Comparison of ENCODE assay signal across 20 cellular contexts in genomic region chr17:32827227-32827626, GRCh38. TPM values are rescaled to one million over a fixed set of nuclear protein-coding genes. Genes with fewer than 3 reads are reported as not detected.
A peak's percentile ranks its signal among the peaks of the same experiment; 100 is the strongest.
DNase-seq lines count a peak whose midpoint lies in the region; ATAC-seq and TF ChIP-seq lines count a peak whose summit lies in the region.
"Had no signal": no experiment of that assay in that cellular context is flagged by ENCODE, and none has a peak within 500 bp of the region (broad histone marks: within the 10 kb centered on the region; RNA-seq: fewer than 3 reads in every experiment).

No MANE protein-coding gene starts in this region.

- H3K4me1 Mint-ChIP-seq in glutamatergic neuron (ENCODE audit: low read depth, unreplicated experiment): no peaks in the 10 kb centered on the region
- H3K4me1 Mint-ChIP-seq: natural killer cell had no signal

- H3K27me3 Mint-ChIP-seq in glutamatergic neuron (ENCODE audit: unreplicated experiment): no peaks in the 10 kb centered on the region

- no peaks in the 10 kb centered on the region for H3K9me3 Mint-ChIP-seq in glutamatergic neuron (ENCODE audit: unreplicated experiment)
- H3K9me3 Mint-ChIP-seq: natural killer cell had no signal

- H3K4me3 Mint-ChIP-seq in glutamatergic neuron (ENCODE audit: unreplicated experiment): no peak overlapping the region
- H3K4me3 Mint-ChIP-seq: activated CD4-positive, alpha-beta T cell treated with anti-CD3 and anti-CD28 coated beads for 36 hours; natural killer cell had no signal

- DNase-seq in ACHN: peak; percentile 36
- DNase-seq in G401 (ENCODE audit: low spot score): peak; percentile 12
- no peak for DNase-seq in glutamatergic neuron
- DNase-seq in NCI-H524 treated with DMSO at 0.1 percent for 48 hours (lab: John Stamatoyannopoulos, UW): no peak
- DNase-seq: activated CD4-positive, alpha-beta T cell treated with anti-CD3 and anti-CD28 coated beads for 36 hours; activated CD8-positive, alpha-beta memory T cell treated with anti-CD3 and anti-CD28 coated beads, Interleukin-2, amount 50 U/mL, for 4 hours; activated effector memory CD4-positive, alpha-beta T cell treated with Interleukin-2 at 50 U/mL for 16 hours; amniotic stem cell; central memory CD4-positive, alpha-beta T cell; effector CD8-positive, alpha-beta T cell; lower lobe of right lung; natural killer cell; PC-9; sigmoid colon; stimulated activated CD4-positive, alpha-beta T cell treated with anti-CD3 and anti-CD28 coated beads, Interleukin-1b, Interleukin-23, amount 100 ng/mL, for 48 hours had no signal

- no peak overlapping the region for H3K27ac Mint-ChIP-seq in glutamatergic neuron (ENCODE audit: unreplicated experiment)
- H3K27ac Mint-ChIP-seq: activated CD4-positive, alpha-beta T cell treated with anti-CD3 and anti-CD28 coated beads for 36 hours; natural killer cell had no signal

- H3K4me1 ChIP-seq in mucosa of rectum (ENCODE audit: control insufficient read depth in 2 of 2, insufficient read depth in 2 of 2, low read length in 2 of 2): peaks cover 30 to 55% of the 10 kb centered on the region in 2 donors
- H3K4me1 ChIP-seq: parathyroid adenoma, sigmoid colon had no signal

- ATAC-seq in GM21390 (IDR thresholded peaks at IDR 0.05; ENCODE audit: unreplicated experiment) (no peak), GM18498 (IDR thresholded peaks at IDR 0.05; ENCODE audit: unreplicated experiment) (no peak)
- ATAC-seq: activated CD4-positive, alpha-beta T cell treated with anti-CD3 and anti-CD28 coated beads for 36 hours; natural killer cell had no signal

- no peaks in the 10 kb centered on the region for H3K36me3 ChIP-seq in mucosa of rectum (ENCODE audit: control insufficient read depth in 2 of 2, insufficient read depth in 2 of 2, low read length in 2 of 2)
- H3K36me3 ChIP-seq: lower lobe of right lung, sigmoid colon had no signal

- in situ Hi-C loops in ACHN (cut with HindIII; ENCODE audit: low pct_ligation_motif_present, low pct_unique_long_range_greater_than_20kb, low sequenced_read_pairs) (no loop called here), G401 (cut with HindIII; ENCODE audit: low sequenced_read_pairs) (no loop called here)

- H3K27ac ChIP-seq in VCaP (peak overlapping the region; percentile 78), mucosa of rectum (ENCODE audit: low read depth in 2 of 2, low read length in 2 of 2) (peak overlapping the region; percentile 29 to 92)
- H3K27ac ChIP-seq: PC-9 had no signal

- H3K9me3 ChIP-seq in mucosa of rectum (ENCODE audit: control insufficient read depth in 2 of 2, low read length in 2 of 2): no peaks in the 10 kb centered on the region
- H3K9me3 ChIP-seq: lower lobe of right lung, sigmoid colon had no signal

- H3K27me3 ChIP-seq in mucosa of rectum (ENCODE audit: control insufficient read depth in 2 of 2, insufficient read depth in 2 of 2, low read length in 2 of 2): no peaks in the 10 kb centered on the region

- TF ChIP-seq CTCF in VCaP (conservative IDR thresholded peaks at IDR 0.05): no peak
- no peak for TF ChIP-seq CTCF in glutamatergic neuron (IDR thresholded peaks at IDR 0.05; ENCODE audit: partially characterized antibody, unreplicated experiment)

- no peak overlapping the region for H3K4me3 ChIP-seq in mucosa of rectum (ENCODE audit: low read length in 2 of 2)
- H3K4me3 ChIP-seq: PC-9, sigmoid colon had no signal

- H3K36me3 Mint-ChIP-seq in glutamatergic neuron (ENCODE audit: unreplicated experiment): no peaks in the 10 kb centered on the region
- H3K36me3 Mint-ChIP-seq: natural killer cell had no signal

- no peak overlapping the region for H3K9ac ChIP-seq in mucosa of rectum (ENCODE audit: low read depth in 1 of 2, low read length in 2 of 2)
- H3K9ac ChIP-seq: parathyroid adenoma had no signal

RNA-seq across cellular contexts. Expression of gene MYO1D, which starts 49.7 kb away (rescaled TPM):
- total RNA-seq in G401 (2014; rRNA removed; shearing (Covaris generic)): 0.68 and 3.7 TPM in 2 replicates
- total RNA-seq in glutamatergic neuron (ENCODE audit: unreplicated experiment): 5.3 TPM

Comparison
In these comparisons a context has a peak if more than half of its experiments do, and no peak if none do; other contexts are left out.
1. DNase-seq: peak in ACHN (single experiment) and G401 (single experiment); none in glutamatergic neuron (single experiment) and NCI-H524 treated with DMSO at 0.1 percent for 48 hours (single experiment).